Comparison of ENCODE assay signal across 20 cellular contexts in the genomic region with DNA sequence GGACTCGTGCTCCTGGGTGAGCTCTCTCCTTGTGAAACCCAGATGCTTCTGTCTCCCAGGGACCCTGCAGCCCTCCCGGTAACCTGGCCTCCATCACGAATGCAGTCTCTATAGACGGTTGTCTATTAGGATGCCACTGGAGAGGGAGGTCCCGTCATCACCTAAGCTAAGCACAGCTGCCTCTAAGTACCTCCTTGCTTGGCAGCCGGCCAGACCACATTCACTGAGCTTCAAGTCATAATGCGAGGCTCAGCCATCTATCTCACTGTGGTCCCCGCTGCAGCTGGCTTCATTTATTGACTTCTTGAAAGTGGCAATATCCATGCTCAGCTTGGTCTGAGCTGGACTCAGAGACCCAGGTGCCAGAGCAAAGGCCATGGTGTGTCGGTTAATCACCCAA.
DNase-seq lines count a peak whose midpoint lies in the region; ATAC-seq, FAIRE-seq and TF ChIP-seq lines count a peak whose summit lies in the region.
"Had no signal": no experiment of that assay in that cellular context is flagged by ENCODE, and none has a peak within 500 bp of the region (broad histone marks: within the 10 kb centered on the region; RNA-seq: fewer than 3 reads in every experiment).

No MANE protein-coding gene starts in this region.

- H2AFZ ChIP-seq in K562 (ENCODE audit: low read depth, low read length): no peak overlapping the region

- H3K79me2 ChIP-seq in K562 (ENCODE audit: control insufficient read depth, insufficient read depth, low read length): no peaks in the 10 kb centered on the region

- H4K20me1 ChIP-seq in K562 (replicated peaks; ENCODE audit: control insufficient read depth, insufficient read depth, low read length): no peaks in the 10 kb centered on the region

- no peaks in the 10 kb centered on the region for H3K36me3 ChIP-seq in K562 (ENCODE audit: control insufficient read depth, insufficient read depth, low read length)
- H3K36me3 ChIP-seq: MG63, pancreas had no signal

- in situ Hi-C loops in K562 (cut with MboI): no loop called here

- H3K4me1 ChIP-seq in K562 (replicated peaks in 1 of 2; ENCODE audit: control insufficient read depth in 2 of 2, insufficient read depth in 2 of 2, low read length in 2 of 2): no peaks in the 10 kb centered on the region
- H3K4me1 ChIP-seq: Caco-2, pancreas had no signal

- H3K9ac ChIP-seq in K562 (ENCODE audit: insufficient read depth in 1 of 2, low read depth in 2 of 2, low read length in 2 of 2): no peak overlapping the region

- peaks cover 4% of the 10 kb centered on the region; the same call in 1 of the 2 replicates for H3K9me3 ChIP-seq in K562 (replicated peaks; ENCODE audit: control insufficient read depth, insufficient read depth, low read depth, low read length)
- H3K9me3 ChIP-seq: MG63, pancreas had no signal

- intact Hi-C loops in K562 (cut with micrococcal nuclease): no loop called here

- peaks cover 2 to 5% of the 10 kb centered on the region in 2 experiments; a peak in 4 of 5 replicates for H3K27me3 ChIP-seq in K562 (ENCODE audit: control insufficient read depth in 2 of 2, insufficient read depth in 2 of 2, low read length in 2 of 2)
- H3K27me3 ChIP-seq: MG63 had no signal

- no peak overlapping the region for H3K4me3 ChIP-seq in K562
- H3K4me3 ChIP-seq: MG63, pancreas, skin epidermis had no signal

- no TSS peak for BruUV-seq in K562 (replicated peaks; lab: Mats Ljungman, UMichigan)

- no peak for TF ChIP-seq EP300 in K562 (IDR thresholded peaks at IDR 0.05; ENCODE audit: low read length)

- CTCF ChIA-PET in K562 (lab: Yijun Ruan, JAX; ENCODE audit: low intra/inter-chr PET ratio): no interaction called here

- TF ChIP-seq CTCF in K562 (IDR thresholded peaks at IDR 0.05 in 2 of 3, conservative IDR thresholded peaks at IDR 0.05 in 1 of 3; ENCODE audit: insufficient read depth in 2 of 3, low read depth in 1 of 3, low read length in 3 of 3): no peak

- no peak for FAIRE-seq in K562 (lab: Jason Lieb, UNC)
- FAIRE-seq: pancreas had no signal

- DNase-seq in DMS153 treated with DMSO at 0.1 percent for 48 hours (lab: John Stamatoyannopoulos, UW; ENCODE audit: unreplicated experiment) (peak; percentile 36), M059J (ENCODE audit: low read depth) (peak; percentile 55), NCI-H510A (lab: John Stamatoyannopoulos, UW) (peak; percentile 79), K562 (ENCODE audit: extremely low read depth in 1 of 4, low spot score in 3 of 4) (no peak), 8988T (no peak), cerebellar cortex (ENCODE audit: low spot score) (no peak)
- no peak for DNase-seq in stimulated activated CD4-positive, alpha-beta T cell treated with anti-CD3 and anti-CD28 coated beads, Interleukin-4, amount 100 ng/mL, for 4 hours
- DNase-seq: activated T-cell treated with anti-CD3 and anti-CD28 coated beads, Interleukin-2, amount 50 U/mL, for 4 hours; Caco-2; erythroblast; mammary epithelial cell; MG63; naive thymus-derived CD4-positive, alpha-beta T cell; NCI-H446; stimulated activated CD4-positive, alpha-beta T cell treated with anti-CD3 and anti-CD28 coated beads, Interleukin-4, amount 100 ng/mL, for 24 hours; stimulated activated CD8-positive, alpha-beta memory T cell treated with anti-CD3 and anti-CD28 coated beads, Interleukin-4, amount 100 ng/mL, for 48 hours had no signal

- no peak for TF ChIP-seq POLR2A in K562 (conservative IDR thresholded peaks at IDR 0.05)

- POLR2A ChIA-PET in K562 (lab: Yijun Ruan, JAX): no interaction called here

- no peak for ATAC-seq in K562
- no peak for ATAC-seq in HG03159 (IDR thresholded peaks at IDR 0.05; ENCODE audit: unreplicated experiment)
- ATAC-seq: activated naive CD4-positive, alpha-beta T cell treated with anti-CD3 and anti-CD28 coated beads, Interleukin-2, amount 50 U/mL, for 72 hours; activated T-cell treated with anti-CD3 and anti-CD28 coated beads, Interleukin-2, amount 50 U/mL, for 4 hours; naive thymus-derived CD4-positive, alpha-beta T cell; pancreas had no signal

- H3K9me1 ChIP-seq in K562 (ENCODE audit: control insufficient read depth, insufficient read depth, low read length): no peaks in the 10 kb centered on the region

- WGBS in K562 (ENCODE audit: insufficient coverage, low coverage, missing lambda C conversion rate): 2% methylated on average over 9 of the region's 9 CpGs

- no peak overlapping the region for H3K4me2 ChIP-seq in K562 (ENCODE audit: insufficient read depth, low read length)

- H3K27ac ChIP-seq in K562 (ENCODE audit: extremely low read depth, low read depth, low read length): no peak overlapping the region
- H3K27ac ChIP-seq: pancreas, skin epidermis had no signal

- TF ChIP-seq RAD21 in K562 (CRISPR knock-in tag; conservative IDR thresholded peaks at IDR 0.05 in 1 of 2, IDR thresholded peaks at IDR 0.05 in 1 of 2): no peak

TF ChIP-seq in K562, 482 proteins besides CTCF, POLR2A, EP300 and RAD21:
- TF ChIP-seq ZNF184 (CRISPR knock-in tag; IDR thresholded peaks at IDR 0.05) (no peak), ATF7 (IDR thresholded peaks at IDR 0.05) (no peak), CBFA2T3 (IDR thresholded peaks at IDR 0.05) (no peak), SREBF2 (CRISPR knock-in tag; IDR thresholded peaks at IDR 0.05) (no peak), HDAC6 (IDR thresholded peaks at IDR 0.05; ENCODE audit: low read depth, low read length) (no peak), CBX3 (IDR thresholded peaks at IDR 0.05; ENCODE audit: borderline replicate concordance in 1 of 2, low read length in 2 of 2) (no peak), FOXP1 (CRISPR knock-in tag; IDR thresholded peaks at IDR 0.05) (no peak), NFIC (IDR thresholded peaks at IDR 0.05) (peak; percentile 22; the same call in 1 of the 2 replicates)
TF ChIP-seq in K562: peak in this region for 1.

Comparison
In these comparisons a context has a peak if more than half of its experiments do, and no peak if none do; other contexts are left out.
1. DNase-seq: peak in DMS153 treated with DMSO at 0.1 percent for 48 hours (single experiment), M059J (single experiment) and NCI-H510A (single experiment); none in K562 (0 of 4), 8988T (single experiment), stimulated activated CD4-positive, alpha-beta T cell treated with anti-CD3 and anti-CD28 coated beads, Interleukin-4, amount 100 ng/mL, for 4 hours (0 of 2) and cerebellar cortex (single experiment).